Comparison of ENCODE assay signal across 7 cellular contexts in genomic region chr1:53264048-53264447, GRCh38.
"Had no signal": no experiment of that assay in that cellular context is flagged by ENCODE, and none has a peak within 500 bp of the region (broad histone marks: within the 10 kb centered on the region; RNA-seq: fewer than 3 reads in every experiment).

No MANE protein-coding gene starts in this region.

- H3K27ac ChIP-seq: HL-60 had no signal

- H3K4me3 ChIP-seq: K562 had no signal

- ATAC-seq: HepG2, K562 had no signal

- DNase-seq: IMR-90, KBM-7 had no signal

- H3K27me3 Mint-ChIP-seq: IgD-negative memory B cell had no signal

- H3K9me3 Mint-ChIP-seq: IgD-negative memory B cell had no signal

- FAIRE-seq: HepG2, HTR-8/SVneo, K562 had no signal
